10 cellular contexts compared by ENCODE assay signal in genomic region chr1:94094466-94095111, GRCh38. TPM values are rescaled to one million over a fixed set of nuclear protein-coding genes. Genes with fewer than 3 reads are reported as not detected.
DNase-seq lines count a peak whose midpoint lies in the region; ATAC-seq and TF ChIP-seq lines count a peak whose summit lies in the region.
"Had no signal": no experiment of that assay in that cellular context is flagged by ENCODE, and none has a peak within 500 bp of the region (broad histone marks: within the 10 kb centered on the region; RNA-seq: fewer than 3 reads in every experiment).

No MANE protein-coding gene starts in this region.

- H3K4me1 Mint-ChIP-seq in CD14-positive monocyte, result peaks cover 27% of the 10 kb centered on the region

- H3K27me3 ChIP-seq in left ventricle myocardium inferior (ENCODE audit: low read depth) (no peaks in the 10 kb centered on the region), prostate gland (replicated peaks; ENCODE audit: insufficient read depth) (no peaks in the 10 kb centered on the region)

- DNase-seq in CD14-positive monocyte (ENCODE audit: low spot score), result no peak
- peak; percentile 81 for DNase-seq in left ventricle myocardium inferior
- DNase-seq in prostate gland (ENCODE audit: low spot score), result peak; percentile 61
- no peak for DNase-seq in RWPE1 (ENCODE audit: low spot score)

- no peaks in the 10 kb centered on the region for H3K9me3 ChIP-seq in left ventricle myocardium inferior (replicated peaks)
- no peaks in the 10 kb centered on the region for H3K9me3 ChIP-seq in prostate gland

- H3K9me3 Mint-ChIP-seq in CD14-positive monocyte, result peaks cover 0 to 3% (median 0%) of the 10 kb centered on the region in 7 donors
- H3K9me3 Mint-ChIP-seq: stimulated activated naive CD8-positive, alpha-beta T cell treated with anti-CD3 and anti-CD28 coated beads, Interleukin-15, Interleukin-2, amounts not matched to agents 100 ng/mL and 50 ng/mL, for 24 hours; T-helper 1 cell treated with Interleukin-12 subunit alpha and Interleukin-12 subunit beta and Interleukin-4 antibody, amounts not matched to agents 30 μg/mL and 1 μg/mL, for 36 hours had no signal

- no peaks in the 10 kb centered on the region for H3K36me3 Mint-ChIP-seq in CD14-positive monocyte

- H3K4me1 ChIP-seq in left ventricle myocardium inferior (peaks cover 80% of the 10 kb centered on the region), prostate gland (replicated peaks) (peaks cover 7% of the 10 kb centered on the region)

- H3K27ac Mint-ChIP-seq in CD14-positive monocyte, result peak overlapping the region in 5 of 7 donors; percentile 19 to 78 (median 36)
- H3K27ac Mint-ChIP-seq: stimulated activated naive CD8-positive, alpha-beta T cell treated with anti-CD3 and anti-CD28 coated beads, Interleukin-15, Interleukin-2, amounts not matched to agents 100 ng/mL and 50 ng/mL, for 24 hours; T-helper 1 cell treated with Interleukin-12 subunit alpha and Interleukin-12 subunit beta and Interleukin-4 antibody, amounts not matched to agents 30 μg/mL and 1 μg/mL, for 36 hours had no signal

- H3K36me3 ChIP-seq in left ventricle myocardium inferior, result no peaks in the 10 kb centered on the region
- H3K36me3 ChIP-seq in prostate gland, result no peaks in the 10 kb centered on the region

- H3K4me3 Mint-ChIP-seq in CD14-positive monocyte, result peak overlapping the region; percentile 65 to 68
- H3K4me3 Mint-ChIP-seq: stimulated activated naive CD8-positive, alpha-beta T cell treated with anti-CD3 and anti-CD28 coated beads, Interleukin-15, Interleukin-2, amounts not matched to agents 100 ng/mL and 50 ng/mL, for 24 hours; T-helper 1 cell treated with Interleukin-12 subunit alpha and Interleukin-12 subunit beta and Interleukin-4 antibody, amounts not matched to agents 30 μg/mL and 1 μg/mL, for 36 hours had no signal

- TF ChIP-seq POLR2A in prostate gland (IDR thresholded peaks at IDR 0.05), result no peak

- 33 to 60% (median 40%) methylated on average over 14 of the region's 14 CpGs for WGBS in adipose tissue, 3 donors
- WGBS in prostate gland, result 24% methylated on average over 14 of the region's 14 CpGs

- CTCF ChIA-PET in RWPE1 (lab: Yijun Ruan, JAX), result interaction anchor here (0.6 to 0.8 kb wide), 2 partner anchors 11 to 370 kb away, joined by 3 read pairs; no protein-coding TSS in a partner anchor

- H3K27ac ChIP-seq in adipose tissue (ENCODE audit: low read depth, low read length) (peak overlapping the region; percentile 24), left ventricle myocardium inferior (replicated peaks) (peak overlapping the region; percentile 90), prostate gland (peak overlapping the region; percentile 65 to 66), RWPE1 (no peak overlapping the region)

- ATAC-seq in HG03354 (IDR thresholded peaks at IDR 0.05; ENCODE audit: poor library complexity, severe bottlenecking, unreplicated experiment), result no peak
- no peak for ATAC-seq in HG02884 (IDR thresholded peaks at IDR 0.05; ENCODE audit: unreplicated experiment)
- no peak for ATAC-seq in HG02840 (IDR thresholded peaks at IDR 0.05; ENCODE audit: low FRiP score, unreplicated experiment)

- H3K27me3 Mint-ChIP-seq in CD14-positive monocyte (ENCODE audit: low read depth in 3 of 3), result peaks cover 64 to 85% (median 70%) of the 10 kb centered on the region in 3 donors

- TF ChIP-seq CTCF in CD14-positive monocyte (IDR thresholded peaks at IDR 0.05) (no peak), left ventricle myocardium inferior (IDR thresholded peaks at IDR 0.05; ENCODE audit: borderline replicate concordance) (no peak), prostate gland (IDR thresholded peaks at IDR 0.05) (no peak), RWPE1 (conservative IDR thresholded peaks at IDR 0.05; ENCODE audit: low read depth) (no peak)

- intact Hi-C loops in CD14-positive monocyte (cut with micrococcal nuclease) (no loop called here), left ventricle myocardium inferior (cut with micrococcal nuclease) (no loop called here), prostate gland (cut with DNase I) (loop anchor here (5.0 to 10.0 kb wide), 2 partner anchors 32 to 140 kb away; partner anchors contain the start of gene ARHGAP29)

- H3K4me3 ChIP-seq in left ventricle myocardium inferior (peak overlapping the region; percentile 19), prostate gland (no peak overlapping the region)

- POLR2A ChIA-PET in RWPE1 (lab: Yijun Ruan, JAX; ENCODE audit: low non-redundant PET), result no interaction called here

RNA-seq across cellular contexts. Expression of gene ABCA4, which starts 26.4 kb away (rescaled TPM):
- polyA plus RNA-seq in CD14-positive monocyte (not detected), adipose tissue (under 1 TPM; 0.15 to 0.67 (median 0.36) TPM)
- total RNA-seq in left ventricle myocardium inferior (0.11 TPM), prostate gland (under 1 TPM; 0.41 to 0.85 TPM)

Comparison
In these comparisons a context has a peak if more than half of its experiments do, and no peak if none do; other contexts are left out.
1. DNase-seq: peak in left ventricle myocardium inferior (single experiment) and prostate gland (single experiment); none in CD14-positive monocyte (single experiment) and RWPE1 (single experiment).